In genomic region chr12:89345376-89345775, GRCh38 we compare ENCODE assay signal across 13 cellular contexts. TPM values are rescaled to one million over a fixed set of nuclear protein-coding genes. Genes with fewer than 3 reads are reported as not detected.
DNase-seq lines count a peak whose midpoint lies in the region; ATAC-seq and TF ChIP-seq lines count a peak whose summit lies in the region.
"Had no signal": no experiment of that assay in that cellular context is flagged by ENCODE, and none has a peak within 500 bp of the region (broad histone marks: within the 10 kb centered on the region; RNA-seq: fewer than 3 reads in every experiment).

No MANE protein-coding gene starts in this region.

- H3K79me1 ChIP-seq in mesendoderm (ENCODE audit: low read length) = peaks cover 3% of the 10 kb centered on the region

- H2BK15ac ChIP-seq in mesendoderm (replicated peaks; ENCODE audit: low read depth) = peak overlapping the region; percentile 13

- ATAC-seq in heart right ventricle (no peak), Right ventricle myocardium inferior (no peak), body of pancreas (no peak), upper lobe of left lung (ENCODE audit: low FRiP score in 2 of 2) (no peak)

- H3K36me3 ChIP-seq in heart right ventricle (peaks cover 0 to 32% (median 3%) of the 10 kb centered on the region in 9 donors), body of pancreas (replicated peaks in 1 of 2; ENCODE audit: insufficient read depth in 1 of 2, low read depth in 2 of 2) (no peaks in the 10 kb centered on the region), mesendoderm (ENCODE audit: control insufficient read depth, insufficient read depth, low read length) (peaks cover 9% of the 10 kb centered on the region), upper lobe of left lung (peaks cover 0 to 23% (median 8%) of the 10 kb centered on the region in 4 donors)

- TF ChIP-seq CTCF in heart right ventricle (IDR thresholded peaks at IDR 0.05) (no peak), body of pancreas (IDR thresholded peaks at IDR 0.05) (no peak), upper lobe of left lung (IDR thresholded peaks at IDR 0.05) (no peak), chondrocyte (IDR thresholded peaks at IDR 0.05) (no peak)

- intact Hi-C loops in heart right ventricle (cut with DNase I) = loop anchor here (5.0 to 10.0 kb wide), 11 partner anchors 101 to 293 kb away; no protein-coding TSS in a partner anchor
- intact Hi-C loops in Right ventricle myocardium inferior (cut with DNase I) = no loop called here
- intact Hi-C loops in body of pancreas (cut with DNase I) = no loop called here

- H3K9me3 Mint-ChIP-seq in chondrocyte (ENCODE audit: low read depth) = no peaks in the 10 kb centered on the region
- H3K9me3 Mint-ChIP-seq: T-helper 1 cell treated with Interleukin-12 subunit alpha and Interleukin-12 subunit beta and Interleukin-4 antibody, amounts not matched to agents 30 μg/mL and 1 μg/mL, for 36 hours had no signal

- no peak overlapping the region for H3K4ac ChIP-seq in mesendoderm (ENCODE audit: low read depth, low read length)

- H3K4me1 Mint-ChIP-seq in chondrocyte (ENCODE audit: low read depth) = peaks cover 52% of the 10 kb centered on the region

- H3K4me3 ChIP-seq in heart right ventricle (peak overlapping the region in 1 of 10 donors; percentile 2), body of pancreas (no peak overlapping the region), mesendoderm (ENCODE audit: low read length) (no peak overlapping the region), upper lobe of left lung (no peak overlapping the region)

- H3K23ac ChIP-seq in mesendoderm (ENCODE audit: low read length) = no peak overlapping the region

- no peak overlapping the region for H2AK5ac ChIP-seq in mesendoderm (ENCODE audit: low read length)

- DNase-seq in heart right ventricle (no peak), Right ventricle myocardium inferior (ENCODE audit: missing footprints) (no peak), body of pancreas (no peak), mesendoderm (no peak), upper lobe of left lung (no peak), NCI-H1417 (lab: John Stamatoyannopoulos, UW) (no peak), NCI-H82 treated with DMSO at 0.1 percent for 48 hours (lab: John Stamatoyannopoulos, UW; ENCODE audit: unreplicated experiment) (no peak), chondrocyte (ENCODE audit: low spot score) (no peak)
- DNase-seq: activated CD4-positive, alpha-beta T cell treated with anti-CD3 and anti-CD28 coated beads, Interleukin-2, amount 50 U/mL, for 4 hours; activated naive CD4-positive, alpha-beta T cell; HFFc6; NCI-H2171 had no signal

- no peak overlapping the region for H3K4me2 ChIP-seq in mesendoderm (ENCODE audit: low read length)

- H3K79me2 ChIP-seq in mesendoderm (ENCODE audit: control insufficient read depth, insufficient read depth, low read length) = peaks cover 17% of the 10 kb centered on the region

- H3K27ac Mint-ChIP-seq in chondrocyte (ENCODE audit: unreplicated experiment) = no peak overlapping the region

- H3K18ac ChIP-seq in mesendoderm (ENCODE audit: low read length) = peak overlapping the region; percentile 47

- H4K8ac ChIP-seq in mesendoderm (ENCODE audit: low read depth, low read length) = no peak overlapping the region

- H3K27ac ChIP-seq in heart right ventricle = peak overlapping the region in 9 of 10 donors; percentile 36 to 100 (median 72)
- H3K27ac ChIP-seq in body of pancreas = peak overlapping the region; percentile 23 to 72 (median 52)
- H3K27ac ChIP-seq in mesendoderm (ENCODE audit: low read depth, low read length) = peak overlapping the region; percentile 93
- peak overlapping the region; percentile 70 to 100 (median 72) for H3K27ac ChIP-seq in upper lobe of left lung

- H3K27me3 Mint-ChIP-seq in chondrocyte (ENCODE audit: low read depth) = no peaks in the 10 kb centered on the region

- H3K36me3 Mint-ChIP-seq in chondrocyte (ENCODE audit: low read depth) = no peaks in the 10 kb centered on the region

- H3K4me1 ChIP-seq in heart right ventricle (peaks cover 15 to 73% (median 49%) of the 10 kb centered on the region in 9 donors), body of pancreas (peaks cover 61% of the 10 kb centered on the region), mesendoderm (ENCODE audit: control insufficient read depth, low read depth, low read length) (peaks cover 30% of the 10 kb centered on the region), upper lobe of left lung (peaks cover 40 to 61% (median 42%) of the 10 kb centered on the region in 4 donors)

- no peak overlapping the region for H3K56ac ChIP-seq in mesendoderm (ENCODE audit: low read length)

- no peak for TF ChIP-seq POLR2A in body of pancreas (IDR thresholded peaks at IDR 0.05)
- TF ChIP-seq POLR2A in upper lobe of left lung (IDR thresholded peaks at IDR 0.05) = no peak

- no peaks in the 10 kb centered on the region for H3K9me3 ChIP-seq in heart right ventricle
- H3K9me3 ChIP-seq in body of pancreas = no peaks in the 10 kb centered on the region
- H3K9me3 ChIP-seq in upper lobe of left lung = no peaks in the 10 kb centered on the region

- H3K9ac ChIP-seq in mesendoderm (ENCODE audit: low read length) = no peak overlapping the region

- H3K27me3 ChIP-seq in heart right ventricle (no peaks in the 10 kb centered on the region), body of pancreas (no peaks in the 10 kb centered on the region), mesendoderm (ENCODE audit: insufficient read depth, low read length, poor library complexity) (no peaks in the 10 kb centered on the region), upper lobe of left lung (no peaks in the 10 kb centered on the region)

- TF ChIP-seq EP300 in upper lobe of left lung (IDR thresholded peaks at IDR 0.05) = no peak

- H4K5ac ChIP-seq in mesendoderm (ENCODE audit: low read length) = no peak overlapping the region

- H2BK120ac ChIP-seq in mesendoderm (ENCODE audit: low read depth, low read length) = no peak overlapping the region

- H3K4me3 Mint-ChIP-seq in chondrocyte (ENCODE audit: unreplicated experiment) = no peak overlapping the region
- H3K4me3 Mint-ChIP-seq: HFFc6 had no signal

- 79 to 82% methylated on average over 3 of the region's 3 CpGs for WGBS in heart right ventricle, 2 donors
- 43 to 60% methylated on average over 3 of the region's 3 CpGs for WGBS in body of pancreas, 2 donors
- no CpG with 5 or more reads among the region's 3 CpGs for WGBS in mesendoderm (ENCODE audit: extremely low coverage, insufficient coverage, low lambda C conversion rate)
- 78 to 85% methylated on average over 3 of the region's 3 CpGs for WGBS in upper lobe of left lung, 2 donors

- no peak overlapping the region for H2BK5ac ChIP-seq in mesendoderm (ENCODE audit: low read length)

RNA-seq across cellular contexts. Expression of gene DUSP6, which starts 6.9 kb away (rescaled TPM):
- total RNA-seq in heart right ventricle (10 to 100 TPM; 19.7 to 43.4 (median 26.0) TPM), Right ventricle myocardium inferior (25.0 TPM), body of pancreas (10 to 100 TPM; 21.3 to 49.8 TPM), upper lobe of left lung (100 to 1,000 TPM in 2 of 6 donors, 10 to 100 TPM in 4; 18.4 to 236 (median 86.0) TPM), chondrocyte (5.9 to 9.9 TPM (median 8.3 TPM) in 3 replicates)
- 10 to 100 TPM in 1 of 2 donors, 1 to 10 TPM in 1; 9.4 to 23.4 TPM for polyA plus RNA-seq in heart right ventricle
- 30.5 TPM for polyA plus RNA-seq in mesendoderm (2013, experiment 1 of 2)
- 30.1 TPM for polyA plus RNA-seq in mesendoderm (2013, experiment 2 of 2)

Comparison
In these comparisons a context has a peak if more than half of its experiments do, and no peak if none do; other contexts are left out.
1. intact Hi-C loops: an anchor here in heart right ventricle (5.0 to 10.0 kb wide); none called in Right ventricle myocardium inferior and body of pancreas.